14 cellular contexts compared by ENCODE assay signal in genomic region chr3:174869448-174869847, GRCh38. TPM values are rescaled to one million over a fixed set of nuclear protein-coding genes. Genes with fewer than 3 reads are reported as not detected.
A peak's percentile ranks its signal among the peaks of the same experiment; 100 is the strongest.
DNase-seq lines count a peak whose midpoint lies in the region; TF ChIP-seq lines count a peak whose summit lies in the region.
"Had no signal": no experiment of that assay in that cellular context is flagged by ENCODE, and none has a peak within 500 bp of the region (broad histone marks: within the 10 kb centered on the region; RNA-seq: fewer than 3 reads in every experiment).

No MANE protein-coding gene starts in this region.

- H3K4me3 ChIP-seq in fibroblast of villous mesenchyme (ENCODE audit: low read depth, low read length) (no peak overlapping the region), skeletal muscle cell (ENCODE audit: low read depth, low read length) (no peak overlapping the region), smooth muscle cell (no peak overlapping the region)

- H3K27me3 Mint-ChIP-seq in nephron progenitor cell (ENCODE audit: low read depth, poor library complexity): no peaks in the 10 kb centered on the region
- H3K27me3 Mint-ChIP-seq: CD8-positive, alpha-beta memory T cell had no signal

- no peaks in the 10 kb centered on the region for H3K79me2 ChIP-seq in smooth muscle cell (ENCODE audit: low read depth)

- H3K9me3 Mint-ChIP-seq in nephron progenitor cell: no peaks in the 10 kb centered on the region

- peaks cover 4% of the 10 kb centered on the region for H3K4me1 ChIP-seq in smooth muscle cell (ENCODE audit: low read depth)

- no peak overlapping the region for H3K4me2 ChIP-seq in smooth muscle cell

- H3K36me3 Mint-ChIP-seq in nephron progenitor cell (ENCODE audit: low read depth): no peaks in the 10 kb centered on the region
- H3K36me3 Mint-ChIP-seq: CD8-positive, alpha-beta memory T cell had no signal

- H3K27me3 ChIP-seq in smooth muscle cell (ENCODE audit: low read depth): no peaks in the 10 kb centered on the region

- H3K4me1 Mint-ChIP-seq in nephron progenitor cell: no peaks in the 10 kb centered on the region
- H3K4me1 Mint-ChIP-seq: CD8-positive, alpha-beta memory T cell had no signal

- no peak overlapping the region for H2AFZ ChIP-seq in smooth muscle cell (ENCODE audit: low read depth)

- DNase-seq in AG08396 (ENCODE audit: low spot score) (peak; percentile 29), brain pericyte (ENCODE audit: low read depth, low spot score) (peak; percentile 46), fibroblast of villous mesenchyme (ENCODE audit: low read depth) (peak; percentile 63), skeletal muscle cell (ENCODE audit: low read depth) (peak; percentile 35), NK-92 (lab: John Stamatoyannopoulos, UW; ENCODE audit: unreplicated experiment) (no peak), smooth muscle cell (lab: John Stamatoyannopoulos, UW; ENCODE audit: unreplicated experiment) (no peak), nephron progenitor cell (no peak)
- DNase-seq: C1 segment of cervical spinal cord; CD8-positive, alpha-beta memory T cell; KBM-7; MV-4-11; NCI-H1694 treated with DMSO at 0.1 percent for 48 hours; NCI-H748 treated with DMSO at 0.1 percent for 48 hours; Right ventricle myocardium superior had no signal

- 83% methylated on average over 7 of the region's 7 CpGs for WGBS in smooth muscle cell (ENCODE audit: low lambda C conversion rate)

- H3K4me3 Mint-ChIP-seq in nephron progenitor cell: no peak overlapping the region
- H3K4me3 Mint-ChIP-seq: CD8-positive, alpha-beta memory T cell had no signal

- H3K27ac ChIP-seq in smooth muscle cell (ENCODE audit: low read depth): no peak overlapping the region

- H4K20me1 ChIP-seq in smooth muscle cell (ENCODE audit: low read depth): no peaks in the 10 kb centered on the region

- H3K9ac ChIP-seq in smooth muscle cell (ENCODE audit: low read depth): no peak overlapping the region

- H3K9me3 ChIP-seq in smooth muscle cell (replicated peaks; ENCODE audit: low read depth): no peaks in the 10 kb centered on the region

- H3K27ac Mint-ChIP-seq in nephron progenitor cell: no peak overlapping the region
- H3K27ac Mint-ChIP-seq: CD8-positive, alpha-beta memory T cell had no signal

- H3F3A ChIP-seq in smooth muscle cell (ENCODE audit: low read depth): no peaks in the 10 kb centered on the region

- TF ChIP-seq CTCF in fibroblast of villous mesenchyme (IDR thresholded peaks at IDR 0.05; ENCODE audit: insufficient read depth, low read depth, low read length) (no peak), smooth muscle cell (IDR thresholded peaks at IDR 0.05; ENCODE audit: borderline replicate concordance, insufficient read depth, poor library complexity, severe bottlenecking) (no peak), nephron progenitor cell (IDR thresholded peaks at IDR 0.05) (no peak)

- H3K36me3 ChIP-seq in smooth muscle cell (ENCODE audit: low read depth): no peaks in the 10 kb centered on the region

RNA-seq across cellular contexts. Expression of gene NAALADL2, which starts 10.3 kb away (rescaled TPM):
- total RNA-seq in fibroblast of villous mesenchyme (13.4 and 16.4 TPM in 2 replicates), smooth muscle cell (13.8 and 14.6 TPM in 2 replicates)
- polyA plus RNA-seq in smooth muscle cell: 2.5 and 4.8 TPM in 2 replicates
- total RNA-seq: CD8-positive, alpha-beta memory T cell had no signal
- polyA plus RNA-seq: CD8-positive, alpha-beta memory T cell had no signal

Comparison
In these comparisons a context has a peak if more than half of its experiments do, and no peak if none do; other contexts are left out.
1. DNase-seq: peak in AG08396 (single experiment), brain pericyte (single experiment), fibroblast of villous mesenchyme (single experiment) and skeletal muscle cell (single experiment); none in NK-92 (single experiment), smooth muscle cell (single experiment) and nephron progenitor cell (single experiment).